9 cellular contexts compared by ENCODE assay signal in the genomic region with DNA sequence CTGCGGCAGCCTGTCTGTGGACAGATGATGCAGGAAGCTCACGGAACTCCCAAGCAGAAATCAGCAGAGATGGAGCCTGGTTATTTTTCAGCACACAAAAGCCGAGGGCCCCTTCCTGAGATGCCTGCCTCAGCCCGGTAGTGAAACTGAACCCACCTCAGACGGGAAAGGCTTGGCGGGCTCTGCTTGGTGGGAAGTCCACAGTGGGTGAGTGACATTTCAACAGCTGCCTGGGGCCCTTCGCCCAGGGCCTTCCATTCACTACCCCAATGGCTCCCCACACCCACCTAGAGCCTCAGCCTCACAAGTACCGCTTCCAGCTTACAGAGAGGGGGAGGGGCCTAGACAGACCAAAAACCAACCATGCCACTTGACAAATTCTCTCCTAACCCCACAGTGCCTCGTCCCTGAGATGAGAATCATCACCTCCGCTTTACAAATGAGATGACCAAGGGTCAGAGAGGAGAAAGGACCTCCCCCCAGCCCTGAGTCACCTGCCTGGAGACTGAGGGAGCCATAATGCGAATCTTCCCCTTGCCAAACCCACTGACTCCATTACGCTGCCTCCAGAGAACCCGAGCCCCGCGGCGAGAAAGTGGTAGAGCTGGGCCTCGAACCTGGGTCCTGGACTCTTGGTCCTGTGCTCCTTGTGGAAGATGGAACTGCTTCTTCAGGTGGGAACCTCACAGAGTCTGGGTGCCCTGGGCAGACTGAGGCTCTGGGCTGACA. TPM values are rescaled to one million over a fixed set of nuclear protein-coding genes. Genes with fewer than 3 reads are reported as not detected.
A peak's percentile ranks its signal among the peaks of the same experiment; 100 is the strongest.
DNase-seq lines count a peak whose midpoint lies in the region; ATAC-seq and TF ChIP-seq lines count a peak whose summit lies in the region.
"Had no signal": no experiment of that assay in that cellular context is flagged by ENCODE, and none has a peak within 500 bp of the region (broad histone marks: within the 10 kb centered on the region; RNA-seq: fewer than 3 reads in every experiment).

No MANE protein-coding gene starts in this region.

- H3K9me3 Mint-ChIP-seq in activated CD8-positive, alpha-beta T cell treated with anti-CD3 and anti-CD28 coated beads, Interleukin-2, amount 10 ng/mL, durations not matched to agents 7 days and 5 days (ENCODE audit: insufficient read depth) = no peaks in the 10 kb centered on the region

- H3K36me3 ChIP-seq in hepatocyte (replicated peaks; ENCODE audit: insufficient read depth, low read depth) = no peaks in the 10 kb centered on the region

- WGBS in hepatocyte (ENCODE audit: low lambda C conversion rate, missing lambda C conversion rate) = 83% methylated on average over 17 of the region's 17 CpGs

- peaks cover 3% of the 10 kb centered on the region for H4K20me1 ChIP-seq in hepatocyte (ENCODE audit: insufficient read depth, poor library complexity, severe bottlenecking)

- H3K27ac ChIP-seq in hepatocyte = peak overlapping the region; percentile 27

- peaks cover 11% of the 10 kb centered on the region for H3K36me3 Mint-ChIP-seq in activated CD8-positive, alpha-beta T cell treated with anti-CD3 and anti-CD28 coated beads, Interleukin-2, amount 10 ng/mL, durations not matched to agents 7 days and 5 days (ENCODE audit: low read depth)

- H3K27ac Mint-ChIP-seq in activated CD8-positive, alpha-beta T cell treated with anti-CD3 and anti-CD28 coated beads, Interleukin-2, amount 10 ng/mL, durations not matched to agents 7 days and 5 days = peak overlapping the region; percentile 99

- peak overlapping the region; percentile 30 for H3K4me2 ChIP-seq in hepatocyte

- H3K4me1 ChIP-seq in hepatocyte (ENCODE audit: insufficient read depth) = peaks cover 29% of the 10 kb centered on the region

- ATAC-seq in GM19023 (IDR thresholded peaks at IDR 0.05; ENCODE audit: unreplicated experiment) (peak; percentile 32), HG03108 (IDR thresholded peaks at IDR 0.05; ENCODE audit: unreplicated experiment) (peak; percentile 26)
- ATAC-seq in activated CD8-positive, alpha-beta T cell treated with anti-CD3 and anti-CD28 coated beads, Interleukin-2, amount 10 ng/mL, durations not matched to agents 7 days and 5 days = peak; percentile 31

- no peaks in the 10 kb centered on the region for H3K9me3 ChIP-seq in hepatocyte (ENCODE audit: low read depth)

- POLR2A ChIA-PET in activated CD8-positive, alpha-beta T cell treated with anti-CD3 and anti-CD28 coated beads, Interleukin-2, amount 10 ng/mL, durations not matched to agents 7 days and 5 days (lab: Charles Lee) = interaction anchor here (0.8 to 4.9 kb wide), 12 partner anchors 10 to 507 kb away, joined by 3 to 57 read pairs (median 9); partner anchors contain the start of gene HP1BP3

- peak overlapping the region; percentile 73 for H3K4me3 Mint-ChIP-seq in activated CD8-positive, alpha-beta T cell treated with anti-CD3 and anti-CD28 coated beads, Interleukin-2, amount 10 ng/mL, durations not matched to agents 7 days and 5 days

- no peak for TF ChIP-seq CTCF in hepatocyte (IDR thresholded peaks at IDR 0.05; ENCODE audit: poor library complexity)

- no peaks in the 10 kb centered on the region for H3K9me2 ChIP-seq in hepatocyte (replicated peaks; ENCODE audit: insufficient read depth)

- H3K27me3 ChIP-seq in hepatocyte = no peaks in the 10 kb centered on the region

- CTCF ChIA-PET in activated CD8-positive, alpha-beta T cell treated with anti-CD3 and anti-CD28 coated beads, Interleukin-2, amount 10 ng/mL, durations not matched to agents 7 days and 5 days (lab: Charles Lee) = interaction anchor here (0.9 to 6.4 kb wide), 12 partner anchors 14 to 76 kb away, joined by 3 to 91 read pairs (median 12); no protein-coding TSS in a partner anchor

- H3K4me3 ChIP-seq in hepatocyte = no peak overlapping the region
- H3K4me3 ChIP-seq: K562 had no signal

- H3K79me2 ChIP-seq in hepatocyte = peaks cover 91% of the 10 kb centered on the region

- DNase-seq in activated CD8-positive, alpha-beta T cell treated with anti-CD3 and anti-CD28 coated beads, Interleukin-2, amount 10 ng/mL, durations not matched to agents 7 days and 5 days = peak; percentile 75
- DNase-seq in hepatocyte (ENCODE audit: low spot score) (no peak), NCI-H128 (lab: John Stamatoyannopoulos, UW; ENCODE audit: unreplicated experiment) (no peak), 8988T (no peak), NCI-H1436 treated with DMSO at 0.1 percent for 48 hours (lab: John Stamatoyannopoulos, UW) (no peak)
- DNase-seq in stimulated activated CD8-positive, alpha-beta memory T cell treated with anti-CD3 and anti-CD28 coated beads, Interleukin-4, amount 100 ng/mL, for 1 hour (ENCODE audit: low read depth in 2 of 2, low spot score in 1 of 2) = peak; percentile 26 to 29

- H3K27me3 Mint-ChIP-seq in activated CD8-positive, alpha-beta T cell treated with anti-CD3 and anti-CD28 coated beads, Interleukin-2, amount 10 ng/mL, durations not matched to agents 7 days and 5 days (ENCODE audit: low read depth) = no peaks in the 10 kb centered on the region

- peaks cover 86% of the 10 kb centered on the region for H3K4me1 Mint-ChIP-seq in activated CD8-positive, alpha-beta T cell treated with anti-CD3 and anti-CD28 coated beads, Interleukin-2, amount 10 ng/mL, durations not matched to agents 7 days and 5 days (ENCODE audit: low read depth)

- H2AFZ ChIP-seq in hepatocyte = no peak overlapping the region

RNA-seq across cellular contexts. Expression of gene ECE1, which starts 3.4 kb away (rescaled TPM):
- 10 to 100 TPM; 70.9 to 72.5 TPM for total RNA-seq in activated CD8-positive, alpha-beta T cell treated with anti-CD3 and anti-CD28 coated beads, Interleukin-2, amount 10 ng/mL, durations not matched to agents 7 days and 5 days
- 35.1 and 60.8 TPM in 2 replicates for total RNA-seq in hepatocyte
- 84.4 and 90.6 TPM in 2 replicates for polyA plus RNA-seq in hepatocyte

Comparison
In these comparisons a context has a peak if more than half of its experiments do, and no peak if none do; other contexts are left out.
1. DNase-seq: peak in activated CD8-positive, alpha-beta T cell treated with anti-CD3 and anti-CD28 coated beads, Interleukin-2, amount 10 ng/mL, durations not matched to agents 7 days and 5 days (single experiment) and stimulated activated CD8-positive, alpha-beta memory T cell treated with anti-CD3 and anti-CD28 coated beads, Interleukin-4, amount 100 ng/mL, for 1 hour (2 of 2); none in hepatocyte (single experiment), NCI-H128 (single experiment), 8988T (single experiment) and NCI-H1436 treated with DMSO at 0.1 percent for 48 hours (single experiment).
2. Peak in every context shown above with its lines, with median percentiles within 50 percentile points of each other: ATAC-seq.